ENCODE assay signal across 37 cellular contexts in genomic region chr1:203899317-203899716, GRCh38.
"Had no signal": no experiment of that assay in that cellular context is flagged by ENCODE, and none has a peak within 500 bp of the region (broad histone marks: within the 10 kb centered on the region; RNA-seq: fewer than 3 reads in every experiment).

No MANE protein-coding gene starts in this region.

- H3K4me1 Mint-ChIP-seq: activated B cell treated with CpG ODN at 0.5 μM for 24 hours; activated CD8-positive, alpha-beta memory T cell treated with anti-CD3 and anti-CD28 coated beads, Interleukin-2, amount 10 ng/mL, durations not matched to agents 7 days and 5 days; activated naive CD8-positive, alpha-beta T cell treated with anti-CD3 and anti-CD28 coated beads for 36 hours; activated T-helper 17 cell treated with anti-CD3 and anti-CD28 coated beads, Interleukin-2, amount 50 U/mL, for 72 hours; central memory CD8-positive, alpha-beta T cell had no signal

- H3K36me3 ChIP-seq: cardiac muscle cell, MG63, Peyer's patch, SJSA1 had no signal

- H3K27ac Mint-ChIP-seq: activated B cell treated with CpG ODN at 0.5 μM for 24 hours; activated CD4-positive, alpha-beta memory T cell treated with anti-CD3 and anti-CD28 coated beads for 36 hours; activated CD8-positive, alpha-beta memory T cell treated with anti-CD3 and anti-CD28 coated beads, Interleukin-2, amount 10 ng/mL, durations not matched to agents 7 days and 5 days; activated naive CD8-positive, alpha-beta T cell treated with anti-CD3 and anti-CD28 coated beads for 36 hours; activated T-cell treated with anti-CD3 and anti-CD28 coated beads, Interleukin-2, amount 50 U/mL, for 72 hours; activated T-helper 17 cell treated with anti-CD3 and anti-CD28 coated beads, Interleukin-2, amount 50 U/mL, for 72 hours; T-helper 1 cell treated with Interleukin-12 subunit alpha and Interleukin-12 subunit beta and Interleukin-4 antibody, amounts not matched to agents 30 μg/mL and 1 μg/mL, for 36 hours; T-helper 2 cell treated with Interferon-gamma antibody and Interleukin-4, amounts not matched to agents 5 μg/mL and 100 μg/mL, for 36 hours had no signal

- H3K4me1 ChIP-seq: Peyer's patch, SJSA1 had no signal

- DNase-seq: activated B cell treated with CpG ODN at 0.5 μM for 24 hours; activated CD4-positive, alpha-beta memory T cell treated with anti-CD3 and anti-CD28 coated beads for 36 hours; activated CD4-positive, alpha-beta T cell treated with anti-CD3 and anti-CD28 coated beads for 4 hours; activated CD4-positive, alpha-beta T cell treated with anti-CD3 and anti-CD28 coated beads, Interleukin-2, amount 50 U/mL, for 1 hour; activated CD4-positive, CD25-positive, alpha-beta regulatory T cell treated with anti-CD3 and anti-CD28 coated beads, Interleukin-2, amount 50 U/mL, for 72 hours; activated CD8-positive, alpha-beta memory T cell treated with anti-CD3 and anti-CD28 coated beads, Interleukin-2, amount 10 ng/mL, durations not matched to agents 7 days and 5 days; activated CD8-positive, alpha-beta memory T cell treated with anti-CD3 and anti-CD28 coated beads, Interleukin-2, amount 50 U/mL, for 48 hours; activated effector memory CD4-positive, alpha-beta T cell treated with anti-CD3 and anti-CD28 coated beads, Interleukin-2, amount 50 U/mL, for 16 hours; activated naive CD4-positive, alpha-beta T cell; activated naive CD4-positive, alpha-beta T cell treated with anti-CD3 and anti-CD28 coated beads, Interleukin-2, amount 50 U/mL, for 16 hours; activated naive CD8-positive, alpha-beta T cell treated with anti-CD3 and anti-CD28 coated beads for 36 hours; activated T-cell treated with anti-CD3 and anti-CD28 coated beads, Interleukin-2, amount 50 U/mL, for 72 hours; amniotic stem cell; aorta; Karpas-422; KBM-7; MG63; NCI-H1048; NCI-H1105 treated with DMSO at 0.1 percent for 48 hours; NCI-H1436; NCI-H1694; NCI-H1930; NCI-H2081 treated with DMSO at 0.1 percent for 48 hours; NCI-H345; NCI-H524 treated with DMSO at 0.1 percent for 48 hours; NK-92 treated with Interleukin-12 subunit alpha and Interleukin-12 subunit beta, amount 100 ng/mL, for 24 hours; PC-3; Peyer's patch; RPMI8226; SHP77 treated with DMSO at 0.1 percent for 48 hours; SK-N-SH had no signal

- H3K4me3 ChIP-seq: cardiac muscle cell, MG63, Peyer's patch, SJSA1 had no signal

- H3K4me3 Mint-ChIP-seq: activated B cell treated with CpG ODN at 0.5 μM for 24 hours; activated CD4-positive, alpha-beta memory T cell treated with anti-CD3 and anti-CD28 coated beads for 36 hours; activated CD8-positive, alpha-beta memory T cell treated with anti-CD3 and anti-CD28 coated beads, Interleukin-2, amount 10 ng/mL, durations not matched to agents 7 days and 5 days; activated naive CD8-positive, alpha-beta T cell treated with anti-CD3 and anti-CD28 coated beads for 36 hours; activated T-cell treated with anti-CD3 and anti-CD28 coated beads, Interleukin-2, amount 50 U/mL, for 72 hours; activated T-helper 17 cell treated with anti-CD3 and anti-CD28 coated beads, Interleukin-2, amount 50 U/mL, for 72 hours; central memory CD8-positive, alpha-beta T cell; T-helper 1 cell treated with Interleukin-12 subunit alpha and Interleukin-12 subunit beta and Interleukin-4 antibody, amounts not matched to agents 30 μg/mL and 1 μg/mL, for 36 hours; T-helper 2 cell treated with Interferon-gamma antibody and Interleukin-4, amounts not matched to agents 5 μg/mL and 100 μg/mL, for 36 hours had no signal

- H3K27me3 ChIP-seq: cardiac muscle cell, MG63, Peyer's patch, SJSA1 had no signal

- H3K9me3 ChIP-seq: SK-N-SH had no signal

- H3K27ac ChIP-seq: cardiac muscle cell, Peyer's patch, SJSA1 had no signal

- ATAC-seq: activated CD8-positive, alpha-beta memory T cell treated with anti-CD3 and anti-CD28 coated beads, Interleukin-2, amount 10 ng/mL, durations not matched to agents 7 days and 5 days; activated T-cell treated with anti-CD3 and anti-CD28 coated beads, Interleukin-2, amount 50 U/mL, for 72 hours; activated T-helper 17 cell treated with anti-CD3 and anti-CD28 coated beads, Interleukin-2, amount 50 U/mL, for 72 hours; PC-3 had no signal

- H3K27me3 Mint-ChIP-seq: activated CD4-positive, alpha-beta memory T cell treated with anti-CD3 and anti-CD28 coated beads for 36 hours; activated CD8-positive, alpha-beta memory T cell treated with anti-CD3 and anti-CD28 coated beads, Interleukin-2, amount 10 ng/mL, durations not matched to agents 7 days and 5 days; activated naive CD8-positive, alpha-beta T cell treated with anti-CD3 and anti-CD28 coated beads for 36 hours; activated T-helper 17 cell treated with anti-CD3 and anti-CD28 coated beads, Interleukin-2, amount 50 U/mL, for 72 hours had no signal
